Comparison of ENCODE assay signal across 22 cellular contexts in the genomic region with DNA sequence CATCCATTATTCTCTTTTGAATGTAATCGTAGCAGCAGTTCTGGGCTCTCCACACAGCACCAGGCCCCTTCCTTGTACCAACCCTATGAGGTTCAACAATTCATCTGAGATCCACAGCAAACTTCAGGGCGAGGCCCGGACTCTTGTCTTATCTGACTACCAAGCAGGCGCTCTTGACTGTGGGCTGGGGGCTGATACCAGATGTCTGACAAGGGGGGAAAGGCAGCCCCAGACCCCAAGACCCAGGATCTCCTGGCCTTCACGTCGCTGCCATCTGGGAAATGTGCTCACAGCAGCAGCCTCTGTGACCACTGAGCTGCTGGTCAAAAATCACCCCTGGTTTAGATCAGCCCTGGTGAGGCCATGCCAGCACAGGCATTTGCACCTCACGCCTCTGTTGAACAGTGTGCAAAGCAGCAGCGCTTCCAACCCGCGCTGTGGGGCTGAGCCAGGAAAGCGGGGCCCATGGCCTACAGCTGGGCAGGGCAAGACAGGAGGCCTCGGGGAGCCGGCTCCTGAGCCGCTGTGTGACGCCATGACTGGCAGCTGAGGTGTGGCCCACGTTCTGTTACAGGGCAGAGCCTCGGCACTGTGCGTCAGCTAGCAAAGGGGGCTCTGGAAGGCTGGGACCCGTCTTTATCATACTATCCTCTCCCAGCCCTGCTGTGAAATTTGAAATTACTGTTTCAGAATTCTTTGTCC.
"Had no signal": no experiment of that assay in that cellular context is flagged by ENCODE, and none has a peak within 500 bp of the region (broad histone marks: within the 10 kb centered on the region; RNA-seq: fewer than 3 reads in every experiment).

No MANE protein-coding gene starts in this region.

- H3K27me3 ChIP-seq: ascending aorta, body of pancreas, SJSA1 had no signal

- H3K27ac ChIP-seq: ascending aorta, body of pancreas, SJSA1 had no signal

- H3K36me3 ChIP-seq: ascending aorta, SJSA1 had no signal

- DNase-seq: activated CD4-positive, alpha-beta T cell treated with anti-CD3 and anti-CD28 coated beads for 48 hours; activated CD4-positive, alpha-beta T cell treated with anti-CD3 and anti-CD28 coated beads, Interleukin-2, amount 50 U/mL, for 4 hours; activated CD4-positive, CD25-positive, alpha-beta regulatory T cell treated with anti-CD3 and anti-CD28 coated beads, Interleukin-2, amount 50 U/mL, for 72 hours; activated CD8-positive, alpha-beta memory T cell treated with anti-CD3 and anti-CD28 coated beads, Interleukin-2, amount 50 U/mL, for 48 hours; activated CD8-positive, alpha-beta T cell treated with anti-CD3 and anti-CD28 coated beads, Interleukin-2, amount 10 ng/mL, durations not matched to agents 7 days and 5 days; activated effector memory CD4-positive, alpha-beta T cell treated with Interleukin-2 at 50 U/mL for 16 hours; activated naive CD4-positive, alpha-beta T cell; activated T-cell treated with anti-CD3 and anti-CD28 coated beads, Interleukin-2, amount 50 U/mL, for 1 hour; body of pancreas; KG1; NCI-H1092; NCI-H1417; NCI-H1930; NCI-H345; NCI-H510A; NCI-H526 treated with DMSO at 0.1 percent for 48 hours; NCI-H82; OCI-M1; T-helper 17 cell; T-helper 9 cell had no signal

- H3K4me1 ChIP-seq: ascending aorta, body of pancreas, SJSA1 had no signal

- H3K9me3 ChIP-seq: ascending aorta, body of pancreas, SJSA1 had no signal

- H3K4me3 ChIP-seq: ascending aorta, body of pancreas, SJSA1 had no signal
